18 cellular contexts compared by ENCODE assay signal in the genomic region with DNA sequence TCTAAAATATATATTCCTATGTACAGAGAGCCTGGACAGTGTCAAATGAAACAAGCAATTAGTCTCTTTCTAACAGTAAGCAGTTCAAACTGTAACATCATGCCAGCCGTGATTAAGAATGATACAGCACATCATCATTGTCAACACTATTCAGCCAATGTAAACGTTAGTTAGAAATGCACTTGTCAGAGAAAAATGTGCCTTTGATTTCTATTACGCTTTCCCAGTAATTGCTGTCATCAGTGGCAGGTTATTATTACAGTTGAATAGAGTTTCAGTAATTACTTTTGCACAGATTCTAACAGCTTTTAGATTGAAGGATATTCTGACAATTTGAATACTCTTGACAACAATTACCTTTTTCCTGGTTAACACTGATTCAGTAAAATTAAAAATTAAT.
"Had no signal": no experiment of that assay in that cellular context is flagged by ENCODE, and none has a peak within 500 bp of the region (broad histone marks: within the 10 kb centered on the region; RNA-seq: fewer than 3 reads in every experiment).

No MANE protein-coding gene starts in this region.

- H3K4me3 ChIP-seq: heart left ventricle, lung, spleen, tibial artery, upper lobe of left lung, uterus had no signal

- H3K4me1 ChIP-seq: heart left ventricle, spleen, tibial artery, upper lobe of left lung, uterus had no signal

- DNase-seq: effector memory CD4-positive, alpha-beta T cell; heart left ventricle; hippocampal formation; left colon; left ventricle myocardium superior; mesenchymal stem cell; naive B cell; spleen; stimulated activated CD4-positive, alpha-beta T cell treated with anti-CD3 and anti-CD28 coated beads, Interleukin-15, amount 100 ng/mL, for 24 hours; stimulated activated CD4-positive, alpha-beta T cell treated with anti-CD3 and anti-CD28 coated beads, Interleukin-1b, Interleukin-23, amount 100 ng/mL, for 48 hours; stimulated activated CD4-positive, alpha-beta T cell treated with anti-CD3 and anti-CD28 coated beads, Interleukin-4, amount 100 ng/mL, for 24 hours; tibial artery; upper lobe of left lung; uterus had no signal

- H3K27me3 ChIP-seq: spleen, tibial artery, upper lobe of left lung, uterus had no signal

- ATAC-seq: esophagus mucosa; heart left ventricle; left colon; left ventricle myocardium superior; sciatic nerve; stimulated activated memory B cell treated with anti-CD40 and anti-IgM and Interleukin-4, amounts not matched to agents 10 μg/mL and 1 μg/mL and 100 μg/mL, for 72 hours had no signal

- H3K27ac ChIP-seq: heart left ventricle, spleen, tibial artery, upper lobe of left lung, uterus had no signal

- H3K36me3 ChIP-seq: heart left ventricle, spleen, tibial artery, upper lobe of left lung, uterus had no signal

- H3K9me3 ChIP-seq: tibial artery, uterus had no signal
